21 cellular contexts compared by ENCODE assay signal in the genomic region with DNA sequence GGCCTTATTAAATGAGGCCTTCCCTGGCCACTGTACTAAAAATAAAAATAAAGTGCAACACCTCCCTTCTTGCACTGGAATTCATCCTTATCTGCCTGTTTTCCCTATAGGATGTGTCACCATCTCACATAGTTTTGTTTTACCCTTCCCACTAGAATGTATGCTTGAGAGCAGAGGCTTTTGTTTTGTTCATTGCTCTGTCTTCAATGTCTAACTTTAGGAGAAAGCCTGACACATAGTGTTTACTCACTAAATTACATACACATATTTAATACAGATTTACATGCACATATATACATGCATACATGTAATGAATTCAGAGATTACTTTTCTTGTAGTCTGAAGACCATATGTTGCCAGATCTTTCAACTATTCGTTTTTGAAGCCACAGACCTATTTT. TPM values are rescaled to one million over a fixed set of nuclear protein-coding genes. Genes with fewer than 3 reads are reported as not detected.
DNase-seq lines count a peak whose midpoint lies in the region; ATAC-seq and TF ChIP-seq lines count a peak whose summit lies in the region.
"Had no signal": no experiment of that assay in that cellular context is flagged by ENCODE, and none has a peak within 500 bp of the region (broad histone marks: within the 10 kb centered on the region; RNA-seq: fewer than 3 reads in every experiment).

No MANE protein-coding gene starts in this region.

- no peak overlapping the region for H3K27ac ChIP-seq in PC-3 (ENCODE audit: low read length)
- no peak overlapping the region for H3K27ac ChIP-seq in mesendoderm (ENCODE audit: low read depth, low read length)
- H3K27ac ChIP-seq: tibial artery had no signal

- CTCF ChIA-PET in PC-3 (lab: Charles Lee): interaction anchor here (0.8 kb wide), 1 partner anchor 19 kb away, joined by 4 read pairs; no protein-coding TSS in a partner anchor

- intact Hi-C loops in PC-3 (cut with micrococcal nuclease): loop anchor here (5.0 kb wide), 1 partner anchor 167 kb away; no protein-coding TSS in a partner anchor

- no peaks in the 10 kb centered on the region for H3K9me3 Mint-ChIP-seq in activated naive CD4-positive, alpha-beta T cell treated with anti-CD3 and anti-CD28 coated beads, Interleukin-2, amount 50 U/mL, for 72 hours
- no peaks in the 10 kb centered on the region for H3K9me3 Mint-ChIP-seq in stimulated activated effector memory CD8-positive, alpha-beta T cell treated with anti-CD3 and anti-CD28 coated beads, Interleukin-12 subunit alpha, Interleukin-12 subunit beta, amount 100 ng/mL, for 72 hours
- H3K9me3 Mint-ChIP-seq: neural crest cell had no signal

- peaks cover 0 to 8% of the 10 kb centered on the region in 2 donors for H3K36me3 Mint-ChIP-seq in activated naive CD4-positive, alpha-beta T cell treated with anti-CD3 and anti-CD28 coated beads, Interleukin-2, amount 50 U/mL, for 72 hours
- H3K36me3 Mint-ChIP-seq in stimulated activated effector memory CD8-positive, alpha-beta T cell treated with anti-CD3 and anti-CD28 coated beads, Interleukin-12 subunit alpha, Interleukin-12 subunit beta, amount 100 ng/mL, for 72 hours: peaks cover 46% of the 10 kb centered on the region

- no peaks in the 10 kb centered on the region for H3K79me2 ChIP-seq in PC-3 (ENCODE audit: low read length)
- no peaks in the 10 kb centered on the region for H3K79me2 ChIP-seq in mesendoderm (ENCODE audit: control insufficient read depth, insufficient read depth, low read length)
- H3K79me2 ChIP-seq: hepatocyte had no signal

- H2BK5ac ChIP-seq in mesendoderm (ENCODE audit: low read length): no peak overlapping the region

- H3K9me3 ChIP-seq in PC-3 (ENCODE audit: low read length): no peaks in the 10 kb centered on the region
- H3K9me3 ChIP-seq: HAP-1, tibial artery had no signal

- H3K4me3 Mint-ChIP-seq in stimulated activated effector memory CD8-positive, alpha-beta T cell treated with anti-CD3 and anti-CD28 coated beads, Interleukin-12 subunit alpha, Interleukin-12 subunit beta, amount 100 ng/mL, for 72 hours: no peak overlapping the region
- H3K4me3 Mint-ChIP-seq: neural crest cell had no signal

- WGBS in mesendoderm (ENCODE audit: extremely low coverage, insufficient coverage, low lambda C conversion rate): no CpG with 5 or more reads among the region's 1 CpG

- H3K4me1 Mint-ChIP-seq in stimulated activated effector memory CD8-positive, alpha-beta T cell treated with anti-CD3 and anti-CD28 coated beads, Interleukin-12 subunit alpha, Interleukin-12 subunit beta, amount 100 ng/mL, for 72 hours: no peaks in the 10 kb centered on the region
- H3K4me1 Mint-ChIP-seq: neural crest cell had no signal

- no peaks in the 10 kb centered on the region for H3K9me2 ChIP-seq in PC-3 (replicated peaks; ENCODE audit: low read length)

- H3K27me3 ChIP-seq in PC-3 (ENCODE audit: low read length) (no peaks in the 10 kb centered on the region), mesendoderm (ENCODE audit: insufficient read depth, low read length, poor library complexity) (no peaks in the 10 kb centered on the region)
- H3K27me3 ChIP-seq: hepatocyte, tibial artery had no signal

- H3K56ac ChIP-seq in mesendoderm (ENCODE audit: low read length): no peak overlapping the region

- H4K20me1 ChIP-seq in PC-3 (ENCODE audit: low read length): no peaks in the 10 kb centered on the region

- H3K4me3 ChIP-seq in PC-3 (ENCODE audit: low read length) (no peak overlapping the region), choroid plexus epithelial cell (ENCODE audit: low read depth, low read length) (no peak overlapping the region), mesendoderm (ENCODE audit: low read length) (no peak overlapping the region)
- H3K4me3 ChIP-seq: HAP-1, hepatocyte, tibial artery had no signal

- H2BK15ac ChIP-seq in mesendoderm (replicated peaks; ENCODE audit: low read depth): no peak overlapping the region

- H2BK120ac ChIP-seq in mesendoderm (ENCODE audit: low read depth, low read length): no peak overlapping the region

- H3K27ac Mint-ChIP-seq in activated naive CD4-positive, alpha-beta T cell treated with anti-CD3 and anti-CD28 coated beads, Interleukin-2, amount 50 U/mL, for 72 hours: peak overlapping the region; percentile 3 to 45
- peak overlapping the region; percentile 37 for H3K27ac Mint-ChIP-seq in stimulated activated effector memory CD8-positive, alpha-beta T cell treated with anti-CD3 and anti-CD28 coated beads, Interleukin-12 subunit alpha, Interleukin-12 subunit beta, amount 100 ng/mL, for 72 hours

- H3K4me1 ChIP-seq in PC-3 (ENCODE audit: insufficient read depth, low read length) (no peaks in the 10 kb centered on the region), mesendoderm (ENCODE audit: control insufficient read depth, low read depth, low read length) (no peaks in the 10 kb centered on the region)
- H3K4me1 ChIP-seq: tibial artery had no signal

- BruUV-seq in PC-3 (replicated peaks; lab: Mats Ljungman, UMichigan): no TSS peak

- ATAC-seq in activated naive CD4-positive, alpha-beta T cell treated with anti-CD3 and anti-CD28 coated beads, Interleukin-2, amount 50 U/mL, for 72 hours: no peak
- peak; percentile 35; the same call in 1 of the 2 replicates for ATAC-seq in PC-3
- ATAC-seq in stimulated activated effector memory CD8-positive, alpha-beta T cell treated with anti-CD3 and anti-CD28 coated beads, Interleukin-12 subunit alpha, Interleukin-12 subunit beta, amount 100 ng/mL, for 72 hours: no peak
- ATAC-seq in GM18861 (IDR thresholded peaks at IDR 0.05; ENCODE audit: unreplicated experiment): no peak

- H3K79me1 ChIP-seq in mesendoderm (ENCODE audit: low read length): no peaks in the 10 kb centered on the region

- H3K9ac ChIP-seq in PC-3 (ENCODE audit: low read length) (no peak overlapping the region), mesendoderm (ENCODE audit: low read length) (no peak overlapping the region)

- TF ChIP-seq CTCF in PC-3 (conservative IDR thresholded peaks at IDR 0.05; ENCODE audit: low read depth, low read length) (0 out of 2 replicates have a peak, but pooled peaks have one; percentile 10), choroid plexus epithelial cell (conservative IDR thresholded peaks at IDR 0.05; ENCODE audit: low read depth, low read length) (no peak)

- H2AK5ac ChIP-seq in mesendoderm (ENCODE audit: low read length): no peak overlapping the region

- peaks cover 5% of the 10 kb centered on the region for H3F3A ChIP-seq in PC-3 (ENCODE audit: low read length, unreplicated experiment)

- H3K18ac ChIP-seq in mesendoderm (ENCODE audit: low read length): no peak overlapping the region

- no peak for DNase-seq in activated naive CD4-positive, alpha-beta T cell treated with anti-CD3 and anti-CD28 coated beads, Interleukin-2, amount 50 U/mL, for 72 hours (ENCODE audit: low spot score in 2 of 2)
- no peak for DNase-seq in activated naive CD4-positive, alpha-beta T cell (lab: John Stamatoyannopoulos, UW)
- DNase-seq in PC-3 (no peak), choroid plexus epithelial cell (ENCODE audit: low read depth) (peak; percentile 30), NCI-H1436 (lab: John Stamatoyannopoulos, UW) (no peak), mesendoderm (no peak)
- DNase-seq in stimulated activated effector memory CD8-positive, alpha-beta T cell treated with anti-CD3 and anti-CD28 coated beads, Interleukin-12 subunit alpha, Interleukin-12 subunit beta, amount 100 ng/mL, for 72 hours (ENCODE audit: low spot score in 2 of 2): no peak
- DNase-seq: ACHN; activated CD4-positive, alpha-beta T cell treated with anti-CD3 and anti-CD28 coated beads for 4 hours; activated CD8-positive, alpha-beta memory T cell treated with anti-CD3 and anti-CD28 coated beads, Interleukin-2, amount 50 U/mL, for 4 hours; activated effector memory CD4-positive, alpha-beta T cell treated with anti-CD3 and anti-CD28 coated beads, Interleukin-2, amount 50 U/mL, for 16 hours; aorta; DMS79 treated with DMSO at 0.1 percent for 48 hours; islet precursor cell; KBM-7; NCI-H2029 treated with DMSO at 0.1 percent for 48 hours; tibial artery had no signal

- no peak overlapping the region for H4K5ac ChIP-seq in mesendoderm (ENCODE audit: low read length)

- POLR2A ChIA-PET in PC-3 (lab: Charles Lee; ENCODE audit: unreplicated experiment): no interaction called here

- H3K23ac ChIP-seq in mesendoderm (ENCODE audit: low read length): no peak overlapping the region

- no peak overlapping the region for H2AFZ ChIP-seq in PC-3 (ENCODE audit: low read length)
- H2AFZ ChIP-seq: hepatocyte had no signal

- no peak overlapping the region for H3K4ac ChIP-seq in mesendoderm (ENCODE audit: low read depth, low read length)

- H3K36me3 ChIP-seq in PC-3 (ENCODE audit: low read depth, low read length) (peaks cover 6% of the 10 kb centered on the region; the same call in 1 of the 2 replicates), mesendoderm (ENCODE audit: control insufficient read depth, insufficient read depth, low read length) (no peaks in the 10 kb centered on the region)

- H4K8ac ChIP-seq in mesendoderm (ENCODE audit: low read depth, low read length): no peak overlapping the region

- no peak overlapping the region for H3K4me2 ChIP-seq in PC-3 (ENCODE audit: low read length)
- H3K4me2 ChIP-seq in mesendoderm (ENCODE audit: low read length): no peak overlapping the region
- H3K4me2 ChIP-seq: hepatocyte had no signal

RNA-seq across cellular contexts. Expression of a gene that starts 23.0 kb away (rescaled TPM):
- total RNA-seq in activated naive CD4-positive, alpha-beta T cell treated with anti-CD3 and anti-CD28 coated beads, Interleukin-2, amount 50 U/mL, for 72 hours: under 1 TPM; 0.19 to 0.20 TPM
- 7.4 and 8.5 TPM in 2 replicates for total RNA-seq in PC-3 (2014; rRNA removed)
- polyA plus RNA-seq in mesendoderm (2013, experiment 1 of 2): 0.56 TPM
- 0.53 TPM for polyA plus RNA-seq in mesendoderm (2013, experiment 2 of 2)
